Comparison of ENCODE assay signal across 1 cellular context in the genomic region with DNA sequence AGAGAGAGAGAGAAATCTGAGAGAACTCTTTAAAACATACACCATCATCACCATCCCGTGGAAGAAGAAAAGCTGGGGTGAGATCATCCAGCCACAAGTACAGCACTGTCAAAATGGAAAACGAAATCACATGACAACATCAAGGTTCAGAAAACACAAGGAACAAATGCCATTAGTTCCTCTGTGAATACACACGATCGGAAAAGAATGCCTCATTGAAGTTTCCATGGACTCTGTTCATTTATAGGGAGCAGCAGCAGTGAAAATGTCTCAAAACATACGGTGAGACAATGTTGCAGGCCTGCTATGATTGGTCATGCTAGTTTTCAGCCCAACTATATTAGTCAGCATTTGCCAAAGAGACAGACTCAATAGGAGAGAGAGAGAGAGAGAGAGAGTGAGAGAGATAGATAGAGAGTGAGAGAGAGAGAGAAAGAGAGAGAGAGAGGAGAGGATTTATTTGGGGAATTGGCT.
TF ChIP-seq lines count a peak whose summit lies in the region.

No MANE protein-coding gene starts in this region.

TF ChIP-seq in IMR-90, 13 proteins besides CTCF, POLR2A, EP300 and RAD21:
- TF ChIP-seq MAFK (IDR thresholded peaks at IDR 0.05; ENCODE audit: low read depth, low read length), result peak; percentile 61
- TF ChIP-seq USF2 (IDR thresholded peaks at IDR 0.05; ENCODE audit: low read depth, low read length), result peak; percentile 28; the same call in 1 of the 2 replicates
- TF ChIP-seq MAZ (IDR thresholded peaks at IDR 0.05; ENCODE audit: borderline replicate concordance, low read depth, low read length), result no peak
